In the genomic region with DNA sequence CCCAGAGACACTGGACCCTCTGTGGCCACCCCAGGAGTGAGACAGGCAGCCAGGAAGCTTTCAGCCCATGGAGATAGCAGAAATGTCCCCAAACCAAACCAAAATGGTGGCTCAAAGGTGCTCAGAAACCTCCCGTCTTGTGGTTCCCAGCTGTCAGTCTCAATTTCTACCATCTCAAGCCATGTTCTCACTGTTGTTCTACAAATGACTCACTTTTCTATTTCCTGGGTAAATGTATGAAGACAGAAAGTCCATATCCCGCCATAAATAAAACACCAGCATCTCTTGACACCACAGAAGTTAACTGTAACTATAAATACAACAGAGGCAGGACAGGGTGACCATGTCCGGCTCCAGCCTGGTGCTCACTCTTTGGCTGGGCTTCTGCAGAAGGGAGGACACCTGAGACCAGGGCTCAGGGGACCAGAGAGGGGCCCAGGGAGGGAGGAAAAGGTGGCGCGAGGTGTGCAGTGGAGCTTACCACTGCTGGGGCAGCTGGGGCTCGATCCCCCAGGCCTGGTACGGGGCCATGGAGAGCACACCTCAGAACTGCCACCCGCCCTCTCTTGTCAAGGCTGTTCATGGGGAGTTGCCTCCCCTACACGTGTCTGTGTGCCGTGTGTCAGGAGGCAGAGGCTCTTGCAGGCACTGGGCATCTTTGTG, we compare ENCODE assay signal across 13 cellular contexts. TPM values are rescaled to one million over a fixed set of nuclear protein-coding genes. Genes with fewer than 3 reads are reported as not detected.
DNase-seq lines count a peak whose midpoint lies in the region; ATAC-seq and TF ChIP-seq lines count a peak whose summit lies in the region.
"Had no signal": no experiment of that assay in that cellular context is flagged by ENCODE, and none has a peak within 500 bp of the region (broad histone marks: within the 10 kb centered on the region; RNA-seq: fewer than 3 reads in every experiment).

No MANE protein-coding gene starts in this region.

- peak overlapping the region; percentile 68 for H3K4me2 ChIP-seq in osteoblast (ENCODE audit: insufficient read depth, low read length)
- H3K4me2 ChIP-seq: KMS-11 had no signal

- ATAC-seq in GM18520 (IDR thresholded peaks at IDR 0.05; ENCODE audit: unreplicated experiment) (peak; percentile 51), HG03045 (IDR thresholded peaks at IDR 0.05; ENCODE audit: unreplicated experiment) (no peak), aorta (ENCODE audit: low FRiP score) (no peak)
- ATAC-seq: activated naive CD8-positive, alpha-beta T cell treated with anti-CD3 and anti-CD28 coated beads, Interleukin-2, amount 50 U/mL, for 24 hours; CD8-positive, alpha-beta T cell; left lung had no signal

- H3K36me3 ChIP-seq in adipocyte (ENCODE audit: control insufficient read depth, insufficient read depth, low read length, severe bottlenecking) = no peaks in the 10 kb centered on the region
- no peaks in the 10 kb centered on the region for H3K36me3 ChIP-seq in osteoblast (ENCODE audit: insufficient read depth, low read length)
- H3K36me3 ChIP-seq in suprapubic skin = no peaks in the 10 kb centered on the region
- H3K36me3 ChIP-seq in aorta (ENCODE audit: control insufficient read depth in 1 of 2, insufficient read depth in 2 of 2, low read length in 1 of 2) = no peaks in the 10 kb centered on the region
- H3K36me3 ChIP-seq: left lung, Peyer's patch had no signal

- no peak for TF ChIP-seq POLR2A in suprapubic skin (IDR thresholded peaks at IDR 0.05)

- H3K4me3 ChIP-seq in adipocyte (ENCODE audit: low read length) = no peak overlapping the region
- H3K4me3 ChIP-seq in osteoblast (ENCODE audit: insufficient read depth, low read length) = peak overlapping the region; percentile 11
- H3K4me3 ChIP-seq in suprapubic skin = no peak overlapping the region
- H3K4me3 ChIP-seq in aorta (ENCODE audit: low read length in 2 of 2) = no peak overlapping the region
- H3K4me3 ChIP-seq: left lung, Peyer's patch had no signal

- H3K4me3 Mint-ChIP-seq in HFFc6 = peak overlapping the region; percentile 71
- H3K4me3 Mint-ChIP-seq: activated naive CD8-positive, alpha-beta T cell treated with anti-CD3 and anti-CD28 coated beads, Interleukin-2, amount 50 U/mL, for 24 hours; CD8-positive, alpha-beta T cell had no signal

- no peaks in the 10 kb centered on the region for H3K79me2 ChIP-seq in osteoblast (ENCODE audit: insufficient read depth, low read length)

- TF ChIP-seq CTCF in HFFc6 (IDR thresholded peaks at IDR 0.05) (no peak), osteoblast (IDR thresholded peaks at IDR 0.05; ENCODE audit: extremely low read depth, low read depth, low read length) (no peak), suprapubic skin (IDR thresholded peaks at IDR 0.05) (no peak)

- H3K9me3 ChIP-seq in adipocyte (ENCODE audit: control insufficient read depth, low read length) = no peaks in the 10 kb centered on the region
- H3K9me3 ChIP-seq in osteoblast (ENCODE audit: low read depth, low read length) = no peaks in the 10 kb centered on the region
- no peaks in the 10 kb centered on the region for H3K9me3 ChIP-seq in suprapubic skin
- H3K9me3 ChIP-seq in aorta (ENCODE audit: control insufficient read depth, low read length) = no peaks in the 10 kb centered on the region
- H3K9me3 ChIP-seq: left lung, Peyer's patch had no signal

- peak overlapping the region; percentile 28 for H3K9ac ChIP-seq in adipocyte (ENCODE audit: low read length)
- H3K9ac ChIP-seq: KMS-11 had no signal

- no peak for TF ChIP-seq EP300 in suprapubic skin (IDR thresholded peaks at IDR 0.05)

- H3K4me1 ChIP-seq in adipocyte (ENCODE audit: control insufficient read depth, insufficient read depth, low read length) (peaks cover 27% of the 10 kb centered on the region), osteoblast (ENCODE audit: insufficient read depth, low read length) (peaks cover 34% of the 10 kb centered on the region), suprapubic skin (peaks cover 27% of the 10 kb centered on the region), aorta (ENCODE audit: control insufficient read depth in 1 of 2, insufficient read depth in 2 of 2, low read length in 2 of 2) (no peaks in the 10 kb centered on the region)

- H3K27me3 Mint-ChIP-seq in HFFc6 (ENCODE audit: insufficient read depth) = peaks cover 4% of the 10 kb centered on the region; the same call in 1 of the 2 replicates
- H3K27me3 Mint-ChIP-seq: activated naive CD8-positive, alpha-beta T cell treated with anti-CD3 and anti-CD28 coated beads, Interleukin-2, amount 50 U/mL, for 24 hours had no signal

- no peaks in the 10 kb centered on the region for H3K9me3 Mint-ChIP-seq in HFFc6
- H3K9me3 Mint-ChIP-seq: activated naive CD8-positive, alpha-beta T cell treated with anti-CD3 and anti-CD28 coated beads, Interleukin-2, amount 50 U/mL, for 24 hours; CD8-positive, alpha-beta T cell had no signal

- intact Hi-C loops in aorta (cut with DNase I) = no loop called here

- H3K27ac Mint-ChIP-seq in HFFc6 = peak overlapping the region; percentile 96
- H3K27ac Mint-ChIP-seq: activated naive CD8-positive, alpha-beta T cell treated with anti-CD3 and anti-CD28 coated beads, Interleukin-2, amount 50 U/mL, for 24 hours; CD8-positive, alpha-beta T cell had no signal

- peak; percentile 17 for DNase-seq in HFFc6
- DNase-seq in adipocyte (ENCODE audit: low read depth) = no peak
- DNase-seq in osteoblast (ENCODE audit: insufficient read length, low spot score, missing footprints) = peak; percentile 94
- no peak for DNase-seq in islet precursor cell
- no peak for DNase-seq in suprapubic skin (ENCODE audit: low spot score in 2 of 2)
- DNase-seq in aorta = no peak
- DNase-seq: activated naive CD8-positive, alpha-beta T cell treated with anti-CD3 and anti-CD28 coated beads, Interleukin-2, amount 50 U/mL, for 24 hours; CD8-positive, alpha-beta T cell; left lung; Peyer's patch had no signal

- H4K20me1 ChIP-seq in osteoblast (ENCODE audit: insufficient read depth, low read length) = no peaks in the 10 kb centered on the region

- peak overlapping the region; percentile 94 for H2AFZ ChIP-seq in osteoblast (ENCODE audit: low read length)

- peaks cover 37% of the 10 kb centered on the region for H3K4me1 Mint-ChIP-seq in HFFc6 (ENCODE audit: low read depth)

- H3K27ac ChIP-seq in osteoblast (ENCODE audit: low read depth, low read length) = peak overlapping the region; percentile 80
- H3K27ac ChIP-seq in suprapubic skin = no peak overlapping the region
- H3K27ac ChIP-seq in aorta (ENCODE audit: low read depth in 1 of 2, low read length in 2 of 2) = no peak overlapping the region
- H3K27ac ChIP-seq: KMS-11, left lung, Peyer's patch had no signal

- no peaks in the 10 kb centered on the region for H3K27me3 ChIP-seq in adipocyte (replicated peaks; ENCODE audit: control insufficient read depth, insufficient read depth, low read length)
- H3K27me3 ChIP-seq in osteoblast (ENCODE audit: insufficient read depth, low read length) = no peaks in the 10 kb centered on the region
- H3K27me3 ChIP-seq in suprapubic skin = no peaks in the 10 kb centered on the region
- H3K27me3 ChIP-seq in aorta (ENCODE audit: control insufficient read depth in 1 of 2, insufficient read depth in 2 of 2, low read length in 1 of 2) = no peaks in the 10 kb centered on the region
- H3K27me3 ChIP-seq: Peyer's patch had no signal

- 84% methylated on average over 10 of the region's 10 CpGs for WGBS in suprapubic skin
- WGBS in aorta, 2 donors = 79 to 82% methylated on average over 10 of the region's 10 CpGs

- H3K36me3 Mint-ChIP-seq in HFFc6 (ENCODE audit: low read depth) = no peaks in the 10 kb centered on the region
- H3K36me3 Mint-ChIP-seq: CD8-positive, alpha-beta T cell had no signal

RNA-seq across cellular contexts. Expression of a gene that starts 43.6 kb away (rescaled TPM):
- 10 to 100 TPM; 13.1 to 36.4 (median 30.9) TPM for total RNA-seq in HFFc6 (2021; fragmentation: NEBNext Ultra II Directional; extraction: Animal tissue kit (Norgen Biotek cat#: 25700))
- total RNA-seq in osteoblast = 8.7 and 14.7 TPM in 2 replicates
- 1 to 10 TPM in 3 of 4 donors, under 1 TPM in 1; 0.32 to 4.0 (median 1.7) TPM for total RNA-seq in suprapubic skin
- total RNA-seq in aorta = 10 to 100 TPM in 1 of 2 donors, 1 to 10 TPM in 1; 5.5 to 16.6 TPM
- under 1 TPM; 0.87 to 0.88 TPM for polyA plus RNA-seq in aorta
- total RNA-seq: CD8-positive, alpha-beta T cell had no signal

Comparison
In these comparisons a context has a peak if more than half of its experiments do, and no peak if none do; other contexts are left out.
1. DNase-seq: peak in HFFc6 (single experiment) and osteoblast (single experiment); none in adipocyte (single experiment), islet precursor cell (single experiment), suprapubic skin (0 of 2) and aorta (0 of 2).